In the genomic region with DNA sequence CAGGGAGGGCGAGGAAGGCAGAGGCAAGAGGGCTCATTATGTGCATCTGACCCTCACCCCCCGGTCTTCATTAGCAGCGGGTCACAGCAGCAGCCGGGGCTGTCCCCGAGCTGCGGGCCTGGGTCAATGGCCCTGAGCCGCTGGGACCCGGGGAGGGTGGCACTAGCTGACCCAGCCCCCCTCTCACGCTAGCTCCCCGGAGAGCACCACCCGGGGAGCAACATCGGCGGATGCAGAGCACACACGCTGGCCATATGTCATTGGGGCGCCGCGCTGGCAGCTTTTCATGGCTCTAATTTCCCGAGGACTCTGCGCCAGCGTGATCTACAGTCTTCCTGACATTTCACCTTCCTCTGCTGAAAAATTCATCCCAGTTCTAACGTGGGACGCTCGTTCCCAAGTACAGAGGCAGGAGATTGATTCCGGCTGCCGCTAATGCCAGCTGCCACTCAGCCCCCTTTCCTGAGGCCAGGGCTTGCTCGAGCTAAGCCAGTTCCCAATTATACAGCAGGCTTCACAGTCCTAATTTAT, we compare ENCODE assay signal across 20 cellular contexts.
A peak's percentile ranks its signal among the peaks of the same experiment; 100 is the strongest.
DNase-seq lines count a peak whose midpoint lies in the region; ATAC-seq and TF ChIP-seq lines count a peak whose summit lies in the region.
"Had no signal": no experiment of that assay in that cellular context is flagged by ENCODE, and none has a peak within 500 bp of the region (broad histone marks: within the 10 kb centered on the region; RNA-seq: fewer than 3 reads in every experiment).

No MANE protein-coding gene starts in this region.

- peaks cover 7% of the 10 kb centered on the region for H3K4me1 Mint-ChIP-seq in activated CD8-positive, alpha-beta T cell treated with anti-CD3 and anti-CD28 coated beads, Interleukin-2, amount 10 ng/mL, durations not matched to agents 7 days and 5 days (ENCODE audit: low read depth)
- H3K4me1 Mint-ChIP-seq in activated CD8-positive, alpha-beta T cell treated with anti-CD3 and anti-CD28 coated beads for 36 hours (ENCODE audit: low read depth): peaks cover 12% of the 10 kb centered on the region

- H3K4me3 Mint-ChIP-seq in activated CD8-positive, alpha-beta T cell treated with anti-CD3 and anti-CD28 coated beads, Interleukin-2, amount 10 ng/mL, durations not matched to agents 7 days and 5 days: no peak overlapping the region
- H3K4me3 Mint-ChIP-seq in activated CD8-positive, alpha-beta T cell treated with anti-CD3 and anti-CD28 coated beads for 36 hours: no peak overlapping the region
- H3K4me3 Mint-ChIP-seq: activated CD4-positive, alpha-beta T cell treated with anti-CD3 and anti-CD28 coated beads, Interleukin-2, amount 10 ng/mL, durations not matched to agents 24 days and 14 days had no signal

- no peaks in the 10 kb centered on the region for H3K9me3 Mint-ChIP-seq in activated CD8-positive, alpha-beta T cell treated with anti-CD3 and anti-CD28 coated beads, Interleukin-2, amount 10 ng/mL, durations not matched to agents 7 days and 5 days (ENCODE audit: insufficient read depth)
- H3K9me3 Mint-ChIP-seq in activated CD8-positive, alpha-beta T cell treated with anti-CD3 and anti-CD28 coated beads for 36 hours: no peaks in the 10 kb centered on the region
- H3K9me3 Mint-ChIP-seq: activated CD4-positive, alpha-beta T cell treated with anti-CD3 and anti-CD28 coated beads, Interleukin-2, amount 10 ng/mL, durations not matched to agents 24 days and 14 days had no signal

- H3K27ac ChIP-seq in spleen (peak overlapping the region in 7 of 8 donors; percentile 11 to 73 (median 57)), psoas muscle (no peak overlapping the region)
- H3K27ac ChIP-seq: cardiac muscle cell, PC-9, prostate gland, SK-N-MC had no signal

- ATAC-seq in activated CD8-positive, alpha-beta T cell treated with anti-CD3 and anti-CD28 coated beads, Interleukin-2, amount 10 ng/mL, durations not matched to agents 7 days and 5 days: no peak
- no peak for ATAC-seq in activated CD8-positive, alpha-beta T cell treated with anti-CD3 and anti-CD28 coated beads for 36 hours
- ATAC-seq in HG03097 (IDR thresholded peaks at IDR 0.05; ENCODE audit: low FRiP score, unreplicated experiment): no peak
- no peak for ATAC-seq in psoas muscle

- no peaks in the 10 kb centered on the region for H3K9me3 ChIP-seq in spleen
- H3K9me3 ChIP-seq in psoas muscle: no peaks in the 10 kb centered on the region
- H3K9me3 ChIP-seq: prostate gland had no signal

- H3K36me3 Mint-ChIP-seq in activated CD8-positive, alpha-beta T cell treated with anti-CD3 and anti-CD28 coated beads, Interleukin-2, amount 10 ng/mL, durations not matched to agents 7 days and 5 days (ENCODE audit: low read depth): peaks cover 12% of the 10 kb centered on the region
- H3K36me3 Mint-ChIP-seq in activated CD8-positive, alpha-beta T cell treated with anti-CD3 and anti-CD28 coated beads for 36 hours (ENCODE audit: low read depth): peaks cover 10% of the 10 kb centered on the region

- H3K4me3 ChIP-seq in spleen: no peak overlapping the region
- H3K4me3 ChIP-seq in psoas muscle: no peak overlapping the region
- H3K4me3 ChIP-seq: cardiac muscle cell, PC-9, prostate gland, SK-N-MC had no signal

- no peak for DNase-seq in activated CD8-positive, alpha-beta T cell treated with anti-CD3 and anti-CD28 coated beads, Interleukin-2, amount 10 ng/mL, durations not matched to agents 7 days and 5 days
- no peak for DNase-seq in activated CD8-positive, alpha-beta T cell treated with anti-CD3 and anti-CD28 coated beads for 36 hours
- DNase-seq in NCI-H524 (lab: John Stamatoyannopoulos, UW) (peak; percentile 54 to 80), left kidney (ENCODE audit: low read depth, low spot score) (peak; percentile 87), spleen (peak; percentile 78), HPDE6-E6E7 (ENCODE audit: extremely low spot score) (no peak), psoas muscle (no peak)
- DNase-seq: ACHN; activated CD4-positive, alpha-beta T cell treated with anti-CD3 and anti-CD28 coated beads, Interleukin-2, amount 10 ng/mL, durations not matched to agents 24 days and 14 days; activated T-cell treated with anti-CD3 and anti-CD28 coated beads, Interleukin-2, amount 50 U/mL, for 1 hour; Calu3; effector memory CD4-positive, alpha-beta T cell; GF-D8; left cardiac atrium; NCI-H69; PC-9 had no signal

- H3K36me3 ChIP-seq in spleen (peaks cover 0 to 19% (median 0%) of the 10 kb centered on the region in 6 donors), psoas muscle (ENCODE audit: insufficient read depth in 1 of 2, low read depth in 1 of 2) (no peaks in the 10 kb centered on the region)
- H3K36me3 ChIP-seq: cardiac muscle cell, prostate gland had no signal

- no peaks in the 10 kb centered on the region for H3K27me3 Mint-ChIP-seq in activated CD8-positive, alpha-beta T cell treated with anti-CD3 and anti-CD28 coated beads, Interleukin-2, amount 10 ng/mL, durations not matched to agents 7 days and 5 days (ENCODE audit: low read depth)
- no peaks in the 10 kb centered on the region for H3K27me3 Mint-ChIP-seq in activated CD8-positive, alpha-beta T cell treated with anti-CD3 and anti-CD28 coated beads for 36 hours
- H3K27me3 Mint-ChIP-seq: activated CD4-positive, alpha-beta T cell treated with anti-CD3 and anti-CD28 coated beads, Interleukin-2, amount 10 ng/mL, durations not matched to agents 24 days and 14 days had no signal

- peaks cover 0 to 27% (median 9%) of the 10 kb centered on the region in 6 donors for H3K4me1 ChIP-seq in spleen
- H3K4me1 ChIP-seq in psoas muscle: no peaks in the 10 kb centered on the region
- H3K4me1 ChIP-seq: prostate gland had no signal

- TF ChIP-seq CTCF in activated CD8-positive, alpha-beta T cell treated with anti-CD3 and anti-CD28 coated beads for 36 hours (IDR thresholded peaks at IDR 0.05): no peak
- no peak for TF ChIP-seq CTCF in spleen (IDR thresholded peaks at IDR 0.05 in 8 of 11, conservative IDR thresholded peaks at IDR 0.05 in 3 of 11)
- TF ChIP-seq CTCF in psoas muscle (IDR thresholded peaks at IDR 0.05): no peak

- H3K27ac Mint-ChIP-seq in activated CD8-positive, alpha-beta T cell treated with anti-CD3 and anti-CD28 coated beads, Interleukin-2, amount 10 ng/mL, durations not matched to agents 7 days and 5 days: peak overlapping the region; percentile 8
- H3K27ac Mint-ChIP-seq in activated CD8-positive, alpha-beta T cell treated with anti-CD3 and anti-CD28 coated beads for 36 hours: no peak overlapping the region
- H3K27ac Mint-ChIP-seq: activated CD4-positive, alpha-beta T cell treated with anti-CD3 and anti-CD28 coated beads, Interleukin-2, amount 10 ng/mL, durations not matched to agents 24 days and 14 days had no signal

- intact Hi-C loops in activated CD8-positive, alpha-beta T cell treated with anti-CD3 and anti-CD28 coated beads for 36 hours (cut with micrococcal nuclease): no loop called here
- intact Hi-C loops in spleen (cut with DNase I; ENCODE audit: low total_unique reads): no loop called here
- intact Hi-C loops in psoas muscle (cut with DNase I): no loop called here

- CTCF ChIA-PET in activated CD8-positive, alpha-beta T cell treated with anti-CD3 and anti-CD28 coated beads, Interleukin-2, amount 10 ng/mL, durations not matched to agents 7 days and 5 days (lab: Charles Lee): no interaction called here
- CTCF ChIA-PET in activated CD8-positive, alpha-beta T cell treated with anti-CD3 and anti-CD28 coated beads for 36 hours (lab: Charles Lee): interaction anchor here (2.0 kb wide), 1 partner anchor 11 kb away, joined by 6 read pairs; no protein-coding TSS in a partner anchor

- WGBS in spleen, 5 donors: 50 to 81% (median 71%) methylated on average over 17 to 26 of the region's 26 CpGs
- WGBS in psoas muscle, 3 donors: 40 to 50% (median 45%) methylated on average over 26 of the region's 26 CpGs

- no peak for TF ChIP-seq POLR2A in spleen (IDR thresholded peaks at IDR 0.05)

- no peaks in the 10 kb centered on the region for H3K27me3 ChIP-seq in spleen (replicated peaks in 1 of 7)
- no peaks in the 10 kb centered on the region for H3K27me3 ChIP-seq in psoas muscle (ENCODE audit: insufficient read depth in 3 of 3, low read length in 2 of 3)
- H3K27me3 ChIP-seq: cardiac muscle cell had no signal

- POLR2A ChIA-PET in activated CD8-positive, alpha-beta T cell treated with anti-CD3 and anti-CD28 coated beads, Interleukin-2, amount 10 ng/mL, durations not matched to agents 7 days and 5 days (lab: Charles Lee): no interaction called here
- POLR2A ChIA-PET in activated CD8-positive, alpha-beta T cell treated with anti-CD3 and anti-CD28 coated beads for 36 hours (lab: Charles Lee): interaction anchor here (0.6 kb wide), 1 partner anchor 20 kb away, joined by 3 read pairs; no protein-coding TSS in a partner anchor

Comparison
In these comparisons a context has a peak if more than half of its experiments do, and no peak if none do; other contexts are left out.
1. DNase-seq: peak in NCI-H524 (2 of 2), left kidney (single experiment) and spleen (single experiment); none in activated CD8-positive, alpha-beta T cell treated with anti-CD3 and anti-CD28 coated beads, Interleukin-2, amount 10 ng/mL, durations not matched to agents 7 days and 5 days (single experiment), activated CD8-positive, alpha-beta T cell treated with anti-CD3 and anti-CD28 coated beads for 36 hours (single experiment), HPDE6-E6E7 (single experiment) and psoas muscle (0 of 2).